In the genomic region with DNA sequence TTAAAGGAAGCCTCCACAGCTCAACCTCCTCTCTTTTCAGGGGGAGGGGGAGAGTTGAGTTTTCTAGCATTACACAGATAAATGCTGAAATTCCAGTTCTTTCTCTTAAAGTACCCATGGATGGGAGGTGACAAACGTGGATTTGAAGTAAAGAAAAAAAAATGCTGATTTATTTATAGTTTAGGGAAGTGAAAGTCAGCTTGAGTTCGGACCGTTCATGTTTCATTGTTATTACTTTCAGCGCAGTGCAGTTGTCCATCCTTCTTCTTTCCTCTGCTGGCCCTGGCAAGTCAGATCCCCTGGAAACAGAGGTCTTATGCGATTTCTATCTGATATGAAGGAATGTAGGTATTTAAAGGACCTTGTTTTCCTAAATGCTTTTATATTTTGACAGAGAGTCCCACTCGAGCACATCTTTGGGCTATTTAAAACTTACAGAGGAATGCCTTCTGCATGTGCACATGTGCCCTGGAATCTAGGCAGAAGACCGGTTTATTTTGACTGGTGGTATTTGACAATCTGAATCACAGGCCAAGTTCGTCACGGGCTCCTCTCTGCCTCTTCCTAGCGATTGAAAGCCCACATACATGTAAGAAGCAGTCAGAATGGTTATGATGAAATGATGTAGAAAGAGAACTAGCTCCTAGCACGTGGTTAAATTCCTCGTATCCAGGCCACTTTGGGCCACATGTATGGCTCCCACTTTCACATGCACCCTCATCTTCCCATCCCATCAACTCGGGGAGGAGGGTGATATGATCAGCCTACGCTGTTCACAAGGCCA, we compare ENCODE assay signal across 9 cellular contexts.
DNase-seq lines count a peak whose midpoint lies in the region; ATAC-seq and TF ChIP-seq lines count a peak whose summit lies in the region.
"Had no signal": no experiment of that assay in that cellular context is flagged by ENCODE, and none has a peak within 500 bp of the region (broad histone marks: within the 10 kb centered on the region; RNA-seq: fewer than 3 reads in every experiment).

No MANE protein-coding gene starts in this region.

- H3K4me1 Mint-ChIP-seq in memory B cell (peaks cover 44% of the 10 kb centered on the region), natural killer cell (no peaks in the 10 kb centered on the region)

- no peaks in the 10 kb centered on the region for H3K36me3 Mint-ChIP-seq in memory B cell
- H3K36me3 Mint-ChIP-seq in natural killer cell = no peaks in the 10 kb centered on the region

- no peak overlapping the region for H3K27ac ChIP-seq in Peyer's patch

- TF ChIP-seq CTCF in natural killer cell (IDR thresholded peaks at IDR 0.05) (no peak), Peyer's patch (IDR thresholded peaks at IDR 0.05) (no peak)

- no peak for TF ChIP-seq POLR2A in Peyer's patch (IDR thresholded peaks at IDR 0.05)

- H3K4me1 ChIP-seq in Peyer's patch = no peaks in the 10 kb centered on the region

- H3K9me3 Mint-ChIP-seq in memory B cell (peaks cover 2% of the 10 kb centered on the region), natural killer cell (peaks cover 0 to 2% of the 10 kb centered on the region in 2 donors)

- no peaks in the 10 kb centered on the region for H3K36me3 ChIP-seq in Peyer's patch

- no peaks in the 10 kb centered on the region for H3K9me3 ChIP-seq in Peyer's patch

- H3K27ac Mint-ChIP-seq in memory B cell (peak overlapping the region; percentile 47), natural killer cell (no peak overlapping the region)

- no peak overlapping the region for H3K4me3 ChIP-seq in Peyer's patch

- H3K4me3 Mint-ChIP-seq in memory B cell (peak overlapping the region; percentile 69), natural killer cell (no peak overlapping the region)

- no peaks in the 10 kb centered on the region for H3K27me3 ChIP-seq in Peyer's patch

- intact Hi-C loops in natural killer cell (cut with micrococcal nuclease) = no loop called here

- DNase-seq in memory B cell (ENCODE audit: low spot score in 2 of 2) = no peak
- DNase-seq in natural killer cell = no peak
- no peak for DNase-seq in anterior cingulate cortex (lab: John Stamatoyannopoulos, UW)
- no peak for DNase-seq in Peyer's patch
- DNase-seq in effector CD4-positive, alpha-beta T cell = no peak
- DNase-seq: KG1 had no signal

- ATAC-seq in GM18873 (IDR thresholded peaks at IDR 0.05; ENCODE audit: low FRiP score, unreplicated experiment) (peak; percentile 60), HG02610 (IDR thresholded peaks at IDR 0.05; ENCODE audit: unreplicated experiment) (peak; percentile 69), HG03571 (IDR thresholded peaks at IDR 0.05; ENCODE audit: unreplicated experiment) (peak; percentile 72), memory B cell (ENCODE audit: low read depth) (peak; percentile 86), natural killer cell (no peak)

- H3K27me3 Mint-ChIP-seq in memory B cell (no peaks in the 10 kb centered on the region), natural killer cell (ENCODE audit: low read depth in 2 of 2) (no peaks in the 10 kb centered on the region)

Comparison
In these comparisons a context has a peak if more than half of its experiments do, and no peak if none do; other contexts are left out.
1. ATAC-seq: peak in GM18873 (single experiment), HG02610 (single experiment), HG03571 (single experiment) and memory B cell (single experiment); none in natural killer cell (0 of 3).